ENCODE assay signal across 11 cellular contexts in genomic region chr6:21808551-21809181, GRCh38.
A peak's percentile ranks its signal among the peaks of the same experiment; 100 is the strongest.
DNase-seq lines count a peak whose midpoint lies in the region; TF ChIP-seq lines count a peak whose summit lies in the region.
"Had no signal": no experiment of that assay in that cellular context is flagged by ENCODE, and none has a peak within 500 bp of the region (broad histone marks: within the 10 kb centered on the region; RNA-seq: fewer than 3 reads in every experiment).

No MANE protein-coding gene starts in this region.

- no peaks in the 10 kb centered on the region for H3K79me1 ChIP-seq in trophoblast cell (ENCODE audit: low read length)

- in situ Hi-C loops in Caki2 (cut with HindIII; ENCODE audit: low pct_unique_long_range_greater_than_20kb, low sequenced_read_pairs): no loop called here

- H3K18ac ChIP-seq in trophoblast cell (ENCODE audit: low read length): peak overlapping the region; percentile 49

- H3K9me3 ChIP-seq in trophoblast cell (ENCODE audit: insufficient read depth, low read depth, low read length): no peaks in the 10 kb centered on the region

- intact Hi-C loops in activated CD4-positive, alpha-beta memory T cell treated with anti-CD3 and anti-CD28 coated beads for 36 hours (cut with micrococcal nuclease): no loop called here
- intact Hi-C loops in posterior cingulate gyrus (cut with DNase I): no loop called here

- H3K9me3 Mint-ChIP-seq in activated CD4-positive, alpha-beta memory T cell treated with anti-CD3 and anti-CD28 coated beads for 36 hours: no peaks in the 10 kb centered on the region

- H3K23ac ChIP-seq in trophoblast cell (ENCODE audit: low read length): no peak overlapping the region

- peak overlapping the region; percentile 52 for H3K9ac ChIP-seq in trophoblast cell (ENCODE audit: low read length)

- H3K4me1 ChIP-seq in trophoblast cell (ENCODE audit: control insufficient read depth in 1 of 2, insufficient read depth in 2 of 2, low read length in 2 of 2): peaks cover 3 to 11% of the 10 kb centered on the region in 2 experiments

- no peaks in the 10 kb centered on the region for H3K36me3 Mint-ChIP-seq in activated CD4-positive, alpha-beta memory T cell treated with anti-CD3 and anti-CD28 coated beads for 36 hours
- H3K36me3 Mint-ChIP-seq: naive thymus-derived CD4-positive, alpha-beta T cell had no signal

- no peak overlapping the region for H3K4me3 Mint-ChIP-seq in activated CD4-positive, alpha-beta memory T cell treated with anti-CD3 and anti-CD28 coated beads for 36 hours
- H3K4me3 Mint-ChIP-seq: naive thymus-derived CD4-positive, alpha-beta T cell had no signal

- no peak overlapping the region for H4K12ac ChIP-seq in trophoblast cell (ENCODE audit: low read depth, low read length)

- H4K8ac ChIP-seq in trophoblast cell (ENCODE audit: low read depth, low read length): peak overlapping the region; percentile 37

- no peaks in the 10 kb centered on the region for H3K4me1 Mint-ChIP-seq in activated CD4-positive, alpha-beta memory T cell treated with anti-CD3 and anti-CD28 coated beads for 36 hours (ENCODE audit: low read depth)

- H4K91ac ChIP-seq in trophoblast cell (ENCODE audit: low read depth, low read length): no peak overlapping the region

- peak; percentile 31 for DNase-seq in Caki2 (ENCODE audit: low read depth)
- DNase-seq in NCI-H510A (lab: John Stamatoyannopoulos, UW): peak; percentile 86
- peak; percentile 51 for DNase-seq in fibroblast of the aortic adventitia (ENCODE audit: low read depth)
- peak in 1 of 2 donors; percentile 19 for DNase-seq in trophoblast cell
- DNase-seq in stimulated activated naive CD4-positive, alpha-beta T cell treated with Interleukin-2 at 50 U/mL for 16 hours (lab: John Stamatoyannopoulos, UW): no peak
- no peak for DNase-seq in activated CD4-positive, alpha-beta memory T cell treated with anti-CD3 and anti-CD28 coated beads for 36 hours
- DNase-seq in posterior cingulate gyrus: no peak
- no peak for DNase-seq in HCEC 1CT
- DNase-seq: activated CD4-positive, alpha-beta T cell treated with anti-CD3 and anti-CD28 coated beads, Interleukin-2, amount 50 U/mL, for 4 hours; effector CD8-positive, alpha-beta T cell; naive thymus-derived CD4-positive, alpha-beta T cell had no signal

- H3K14ac ChIP-seq in trophoblast cell (ENCODE audit: low read length): no peak overlapping the region

- no peak overlapping the region for H3K27ac ChIP-seq in trophoblast cell (ENCODE audit: low read depth, low read length)

- H3K36me3 ChIP-seq in trophoblast cell (ENCODE audit: control insufficient read depth in 1 of 2, insufficient read depth in 2 of 2, low read length in 2 of 2): peaks cover 2 to 3% of the 10 kb centered on the region in 2 experiments

- H3K27ac Mint-ChIP-seq in activated CD4-positive, alpha-beta memory T cell treated with anti-CD3 and anti-CD28 coated beads for 36 hours: no peak overlapping the region
- H3K27ac Mint-ChIP-seq: naive thymus-derived CD4-positive, alpha-beta T cell had no signal

- no peaks in the 10 kb centered on the region for H3K27me3 ChIP-seq in trophoblast cell (ENCODE audit: insufficient read depth, low read length)

- H3K27me3 Mint-ChIP-seq in activated CD4-positive, alpha-beta memory T cell treated with anti-CD3 and anti-CD28 coated beads for 36 hours: no peaks in the 10 kb centered on the region
- H3K27me3 Mint-ChIP-seq: naive thymus-derived CD4-positive, alpha-beta T cell had no signal

- H3K4me3 ChIP-seq in fibroblast of the aortic adventitia (ENCODE audit: low read depth, low read length) (no peak overlapping the region), trophoblast cell (ENCODE audit: low read depth, low read length) (peak overlapping the region; percentile 27)

- TF ChIP-seq CTCF in fibroblast of the aortic adventitia (IDR thresholded peaks at IDR 0.05; ENCODE audit: insufficient read depth, low read length): no peak

- H2AK5ac ChIP-seq in trophoblast cell (ENCODE audit: low read length): no peak overlapping the region

- no peak overlapping the region for H2BK120ac ChIP-seq in trophoblast cell (ENCODE audit: insufficient read depth, low read length, poor library complexity)

- WGBS in trophoblast cell (ENCODE audit: extremely low coverage, insufficient coverage, insufficient read length): no CpG with 5 or more reads among the region's 14 CpGs

- no peaks in the 10 kb centered on the region for H3K79me2 ChIP-seq in trophoblast cell (ENCODE audit: control insufficient read depth, insufficient read depth, low read length, poor library complexity)

- no peak overlapping the region for H2BK12ac ChIP-seq in trophoblast cell (ENCODE audit: low read length)

- POLR2A ChIA-PET in activated CD4-positive, alpha-beta memory T cell treated with anti-CD3 and anti-CD28 coated beads for 36 hours (lab: Charles Lee): no interaction called here

- CTCF ChIA-PET in activated CD4-positive, alpha-beta memory T cell treated with anti-CD3 and anti-CD28 coated beads for 36 hours (lab: Charles Lee): no interaction called here

- no peak overlapping the region for H3K4ac ChIP-seq in trophoblast cell (ENCODE audit: low read depth, low read length)

- peak overlapping the region; percentile 16 for H2BK5ac ChIP-seq in trophoblast cell (ENCODE audit: low read depth, low read length, poor library complexity)

- no peak overlapping the region for H3K4me2 ChIP-seq in trophoblast cell (ENCODE audit: low read length)

- peak overlapping the region; percentile 17 for H2AFZ ChIP-seq in trophoblast cell (ENCODE audit: insufficient read depth, low read length, poor library complexity)

Comparison
In these comparisons a context has a peak if more than half of its experiments do, and no peak if none do; other contexts are left out.
1. DNase-seq: peak in Caki2 (single experiment), NCI-H510A (single experiment) and fibroblast of the aortic adventitia (single experiment); none in stimulated activated naive CD4-positive, alpha-beta T cell treated with Interleukin-2 at 50 U/mL for 16 hours (single experiment), activated CD4-positive, alpha-beta memory T cell treated with anti-CD3 and anti-CD28 coated beads for 36 hours (single experiment), posterior cingulate gyrus (0 of 10) and HCEC 1CT (single experiment).